Comparison of ENCODE assay signal across 8 cellular contexts in the genomic region with DNA sequence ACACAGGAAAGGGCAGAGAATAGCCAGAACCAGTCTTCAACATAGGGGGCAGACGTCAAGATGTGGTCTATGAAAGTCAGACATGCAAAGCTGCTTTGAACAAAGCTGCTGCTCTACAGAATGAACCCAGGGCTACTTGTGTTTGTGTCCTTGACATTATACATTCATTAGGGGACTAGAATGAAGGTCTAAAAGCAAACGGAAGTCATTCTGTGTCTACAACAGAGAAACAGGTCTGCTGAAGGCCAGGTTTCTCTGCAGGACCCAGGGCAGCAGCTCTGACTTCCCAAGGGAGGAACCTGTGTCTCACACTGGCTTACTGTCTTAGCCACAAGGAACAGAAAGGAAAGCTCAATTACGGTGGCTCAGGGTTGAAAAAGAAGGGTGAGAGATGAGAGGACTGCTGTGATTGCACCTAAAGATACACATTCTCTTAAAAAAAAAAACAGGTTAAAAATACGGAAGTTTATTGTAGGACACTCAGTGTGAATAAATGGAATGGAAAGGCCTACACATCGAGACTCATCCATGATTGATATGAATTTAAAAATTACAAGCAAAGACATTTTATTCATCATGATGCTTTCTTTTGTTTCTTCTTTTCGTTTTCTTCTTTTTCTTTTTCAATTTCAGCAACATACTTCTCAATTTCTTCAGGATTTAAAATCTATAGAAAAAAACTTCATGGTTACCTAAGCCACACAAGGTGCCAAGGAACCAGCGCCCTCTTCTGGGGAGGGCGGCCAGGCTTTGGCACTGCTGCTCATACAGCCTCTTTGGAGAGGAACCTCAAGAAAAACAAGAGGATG. TPM values are rescaled to one million over a fixed set of nuclear protein-coding genes. Genes with fewer than 3 reads are reported as not detected.
DNase-seq lines count a peak whose midpoint lies in the region; ATAC-seq, FAIRE-seq and TF ChIP-seq lines count a peak whose summit lies in the region.

No MANE protein-coding gene starts in this region.

- DNase-seq in A549 (ENCODE audit: low read depth in 1 of 2, low spot score in 1 of 2) (peak; percentile 73 to 78), NCI-H2196 treated with DMSO at 0.1 percent for 48 hours (lab: John Stamatoyannopoulos, UW; ENCODE audit: unreplicated experiment) (peak; percentile 36), HepG2 (ENCODE audit: low spot score) (peak; percentile 74), omental fat pad (ENCODE audit: low spot score) (no peak)
- peak; percentile 59 for DNase-seq in activated CD4-positive, CD25-positive, alpha-beta regulatory T cell treated with anti-CD3 and anti-CD28 coated beads, Interleukin-2, amount 50 U/mL, for 72 hours
- DNase-seq in central memory CD4-positive, alpha-beta T cell: peak; percentile 67
- peak; percentile 58 for DNase-seq in stimulated activated naive CD4-positive, alpha-beta T cell treated with Interleukin-2 at 50 U/mL for 16 hours (lab: John Stamatoyannopoulos, UW)

- peaks cover 25% of the 10 kb centered on the region for H3K79me2 ChIP-seq in HepG2 (ENCODE audit: insufficient read depth, low read length)

- H2AFZ ChIP-seq in HepG2 (ENCODE audit: low read length): no peak overlapping the region

- H3K9me3 ChIP-seq in A549: no peaks in the 10 kb centered on the region
- no peaks in the 10 kb centered on the region for H3K9me3 ChIP-seq in HepG2 (ENCODE audit: low read length)

- WGBS in A549 (ENCODE audit: missing lambda C conversion rate): 51% methylated on average over 8 of the region's 8 CpGs
- WGBS in HepG2 (ENCODE audit: low lambda C conversion rate): 66% methylated on average over 8 of the region's 8 CpGs

- peaks cover 7% of the 10 kb centered on the region for H3K4me1 ChIP-seq in A549
- H3K4me1 ChIP-seq in HepG2 (ENCODE audit: insufficient read depth, low read length): peaks cover 45% of the 10 kb centered on the region

- H3K27me3 ChIP-seq in HepG2 (ENCODE audit: control insufficient read depth in 1 of 2, insufficient read depth in 2 of 2, low read length in 2 of 2): no peaks in the 10 kb centered on the region

- peaks cover 61 to 87% of the 10 kb centered on the region in 2 experiments for H3K36me3 ChIP-seq in HepG2 (replicated peaks in 1 of 2; ENCODE audit: control insufficient read depth in 1 of 2, insufficient read depth in 2 of 2, low read length in 2 of 2)

- TF ChIP-seq EP300 in A549 (IDR thresholded peaks at IDR 0.05) (no peak), HepG2 (IDR thresholded peaks at IDR 0.05; ENCODE audit: low read depth in 2 of 2, low read length in 2 of 2) (no peak), HepG2 (CRISPR knock-in tag; IDR thresholded peaks at IDR 0.05; ENCODE audit: borderline replicate concordance) (no peak)

- H3K4me3 ChIP-seq in A549 (no peak overlapping the region), HepG2 (replicated peaks in 1 of 3; ENCODE audit: insufficient read depth in 1 of 3, low read depth in 2 of 3, low read length in 3 of 3) (no peak overlapping the region)

- CTCF ChIA-PET in A549 (lab: Yijun Ruan, JAX): interaction anchor here (0.8 to 5.1 kb wide), 18 partner anchors 9 to 160 kb away, joined by 3 to 75 read pairs (median 4); a partner anchor contains a TSS
- CTCF ChIA-PET in HepG2 (lab: Yijun Ruan, JAX; ENCODE audit: low intra/inter-chr PET ratio, low total read pairs): interaction anchor here (0.7 to 3.5 kb wide), 5 partner anchors 21 to 155 kb away, joined by 3 to 48 read pairs (median 4); no protein-coding TSS in a partner anchor

- H3K9ac ChIP-seq in HepG2 (ENCODE audit: insufficient read depth, low read depth, low read length): no peak overlapping the region

- FAIRE-seq in A549 (lab: Jason Lieb, UNC) (no peak), HepG2 (lab: Jason Lieb, UNC) (peak; percentile 74)

- peak; percentile 65 to 72 for TF ChIP-seq RAD21 in A549 (conservative IDR thresholded peaks at IDR 0.05 in 1 of 2, IDR thresholded peaks at IDR 0.05 in 1 of 2)
- TF ChIP-seq RAD21 in HepG2 (CRISPR knock-in tag; IDR thresholded peaks at IDR 0.05): peak; percentile 84

- in situ Hi-C loops in HepG2 (cut with HindIII; ENCODE audit: extremely low pct_ligation_motif_present, low pct_unique_long_range_greater_than_20kb): no loop called here

- POLR2A ChIA-PET in A549 (lab: Yijun Ruan, JAX): interaction anchor here (1.5 to 2.0 kb wide), 2 partner anchors 70 to 125 kb away, joined by 4 to 8 read pairs; no protein-coding TSS in a partner anchor
- POLR2A ChIA-PET in HepG2 (lab: Yijun Ruan, JAX): interaction anchor here (1.2 to 7.8 kb wide), 8 partner anchors 8 to 125 kb away, joined by 4 to 86 read pairs (median 6); a partner anchor contains a TSS

- BruUV-seq in HepG2 (replicated peaks; lab: Mats Ljungman, UMichigan): TSS peak; percentile 5

- H3K4me2 ChIP-seq in A549 (no peak overlapping the region), HepG2 (ENCODE audit: low read depth, low read length) (no peak overlapping the region)

- TF ChIP-seq POLR2A in A549 (IDR thresholded peaks at IDR 0.05; ENCODE audit: low read length) (no peak), HepG2 (IDR thresholded peaks at IDR 0.05; ENCODE audit: insufficient read depth in 1 of 2, low read depth in 2 of 2, low read length in 2 of 2) (peak; percentile 11 to 30; a peak in 1 of 4 replicates)

- peaks cover 48% of the 10 kb centered on the region for H4K20me1 ChIP-seq in HepG2 (ENCODE audit: insufficient read depth, low read length)

- H3K27ac ChIP-seq in A549 (no peak overlapping the region), HepG2 (ENCODE audit: extremely low read length, insufficient read depth, low read length) (peak overlapping the region; percentile 13)

- ATAC-seq in A549 (peak; percentile 65 to 78; a peak in 5 of 6 replicates), HepG2 (peak; percentile 39), omental fat pad (ENCODE audit: low FRiP score) (no peak)

- TF ChIP-seq CTCF in A549 (IDR thresholded peaks at IDR 0.05) (peak; percentile 81), GM12874 (IDR thresholded peaks at IDR 0.05; ENCODE audit: insufficient read depth, low read depth, low read length) (peak; percentile 71), HepG2 (CRISPR knock-in tag; IDR thresholded peaks at IDR 0.05) (peak; percentile 88), omental fat pad (IDR thresholded peaks at IDR 0.05) (no peak)

- intact Hi-C loops in HepG2 (cut with micrococcal nuclease; ENCODE audit: unreplicated experiment): loop anchor here (1.0 to 5.0 kb wide), 3 partner anchors 14 to 125 kb away; a partner anchor contains a TSS

RNA-seq across cellular contexts. Expression of a gene that starts 6.7 kb away (rescaled TPM):
- polyA plus RNA-seq in A549 (2011; rRNA removed): 494 and 562 TPM in 2 replicates
- polyA plus RNA-seq in A549 (2012; cell fraction: cytosol; rRNA removed): 893 and 1,062 TPM in 2 replicates
- polyA plus RNA-seq in A549 (2012; cell fraction: nucleus; rRNA removed): 797 and 808 TPM in 2 replicates
- polyA plus RNA-seq in A549 (2017; fragmentation: RNase III; extraction: RNeasy Plus Mini Kit Qiagen cat#74134 plus additional on column Dnase treatment): 496 to 535 TPM (median 511 TPM) in 3 replicates
- 208 and 235 TPM in 2 replicates for polyA minus RNA-seq in A549 (2011; rRNA and poly(A)+ RNA removed)
- 531 and 639 TPM in 2 replicates for total RNA-seq in HepG2 (2016; rRNA removed; fragmentation: Illumina TruSeq; extraction: Trizol)
- 280 and 300 TPM in 2 replicates for total RNA-seq in HepG2 (2016; cell fraction: cytosol; rRNA removed; fragmentation: Illumina TruSeq; extraction: Trizol; ENCODE audit: low read depth)
- total RNA-seq in HepG2 (2016; cell fraction: insoluble cytoplasmic fraction; rRNA removed; fragmentation: Illumina TruSeq; extraction: Trizol): 555 and 661 TPM in 2 replicates
- 259 and 300 TPM in 2 replicates for total RNA-seq in HepG2 (2016; cell fraction: membrane; rRNA removed; fragmentation: Illumina TruSeq; extraction: Trizol)
- 259 and 270 TPM in 2 replicates for total RNA-seq in HepG2 (2016; cell fraction: nucleus; rRNA removed; fragmentation: Illumina TruSeq; extraction: Trizol)
- 571 and 631 TPM in 2 replicates for polyA plus RNA-seq in HepG2 (2011; rRNA removed)
- polyA plus RNA-seq in HepG2 (2011; cell fraction: cytosol; rRNA removed): 539 and 602 TPM in 2 replicates
- 375 and 401 TPM in 2 replicates for polyA plus RNA-seq in HepG2 (2011; cell fraction: nucleus; rRNA removed)
- 283 and 330 TPM in 2 replicates for polyA plus RNA-seq in HepG2 (2012)
- 290 and 328 TPM in 2 replicates for polyA plus RNA-seq in HepG2 (2016; cell fraction: cytosol; fragmentation: Illumina TruSeq; extraction: Trizol; ENCODE audit: low read depth)
- 656 and 720 TPM in 2 replicates for polyA plus RNA-seq in HepG2 (2016; cell fraction: insoluble cytoplasmic fraction; fragmentation: Illumina TruSeq; extraction: Trizol; ENCODE audit: low read depth)
- polyA plus RNA-seq in HepG2 (2016; cell fraction: membrane; fragmentation: Illumina TruSeq; extraction: Trizol; ENCODE audit: low read depth): 233 and 270 TPM in 2 replicates
- polyA plus RNA-seq in HepG2 (2016; cell fraction: nucleus; fragmentation: Illumina TruSeq; extraction: Trizol; ENCODE audit: insufficient read depth, low read depth): 418 and 431 TPM in 2 replicates
- polyA minus RNA-seq in HepG2 (2011; rRNA and poly(A)+ RNA removed; ENCODE audit: low replicate concordance): 380 and 541 TPM in 2 replicates
- polyA minus RNA-seq in HepG2 (2011; cell fraction: cytosol; rRNA and poly(A)+ RNA removed): 93.0 and 111 TPM in 2 replicates
- 111 and 120 TPM in 2 replicates for polyA minus RNA-seq in HepG2 (2011; cell fraction: nucleus; rRNA and poly(A)+ RNA removed)
- 100 to 1,000 TPM; 345 to 725 (median 409) TPM for total RNA-seq in omental fat pad

RNA-seq across cellular contexts. Expression of a gene that starts 7.1 kb away (rescaled TPM):
- polyA plus RNA-seq in A549 (2011; rRNA removed): 7.4 and 7.5 TPM in 2 replicates
- polyA plus RNA-seq in A549 (2012; cell fraction: cytosol; rRNA removed): 14.2 and 19.2 TPM in 2 replicates
- 42.3 and 66.6 TPM in 2 replicates for polyA plus RNA-seq in A549 (2012; cell fraction: nucleus; rRNA removed)
- 12.0 to 13.1 TPM (median 12.9 TPM) in 3 replicates for polyA plus RNA-seq in A549 (2017; fragmentation: RNase III; extraction: RNeasy Plus Mini Kit Qiagen cat#74134 plus additional on column Dnase treatment)
- 8.4 and 12.7 TPM in 2 replicates for polyA minus RNA-seq in A549 (2011; rRNA and poly(A)+ RNA removed)
- 15.3 and 17.8 TPM in 2 replicates for total RNA-seq in HepG2 (2016; rRNA removed; fragmentation: Illumina TruSeq; extraction: Trizol)
- 8.6 and 10.0 TPM in 2 replicates for total RNA-seq in HepG2 (2016; cell fraction: cytosol; rRNA removed; fragmentation: Illumina TruSeq; extraction: Trizol; ENCODE audit: low read depth)
- 14.3 and 17.3 TPM in 2 replicates for total RNA-seq in HepG2 (2016; cell fraction: insoluble cytoplasmic fraction; rRNA removed; fragmentation: Illumina TruSeq; extraction: Trizol)
- total RNA-seq in HepG2 (2016; cell fraction: membrane; rRNA removed; fragmentation: Illumina TruSeq; extraction: Trizol): 13.2 and 13.6 TPM in 2 replicates
- 21.3 and 26.0 TPM in 2 replicates for total RNA-seq in HepG2 (2016; cell fraction: nucleus; rRNA removed; fragmentation: Illumina TruSeq; extraction: Trizol)
- 27.6 and 32.0 TPM in 2 replicates for polyA plus RNA-seq in HepG2 (2011; rRNA removed)
- 13.9 and 24.3 TPM in 2 replicates for polyA plus RNA-seq in HepG2 (2011; cell fraction: cytosol; rRNA removed)
- 94.6 and 141 TPM in 2 replicates for polyA plus RNA-seq in HepG2 (2011; cell fraction: nucleus; rRNA removed)
- polyA plus RNA-seq in HepG2 (2012): 16.9 and 17.6 TPM in 2 replicates
- polyA plus RNA-seq in HepG2 (2016; cell fraction: cytosol; fragmentation: Illumina TruSeq; extraction: Trizol; ENCODE audit: low read depth): 2.6 and 2.8 TPM in 2 replicates
- 12.8 and 13.4 TPM in 2 replicates for polyA plus RNA-seq in HepG2 (2016; cell fraction: insoluble cytoplasmic fraction; fragmentation: Illumina TruSeq; extraction: Trizol; ENCODE audit: low read depth)
- 5.4 and 6.3 TPM in 2 replicates for polyA plus RNA-seq in HepG2 (2016; cell fraction: membrane; fragmentation: Illumina TruSeq; extraction: Trizol; ENCODE audit: low read depth)
- polyA plus RNA-seq in HepG2 (2016; cell fraction: nucleus; fragmentation: Illumina TruSeq; extraction: Trizol; ENCODE audit: insufficient read depth, low read depth): 60.6 and 69.1 TPM in 2 replicates
- 32.8 and 53.5 TPM in 2 replicates for polyA minus RNA-seq in HepG2 (2011; rRNA and poly(A)+ RNA removed; ENCODE audit: low replicate concordance)
- 14.5 and 16.4 TPM in 2 replicates for polyA minus RNA-seq in HepG2 (2011; cell fraction: cytosol; rRNA and poly(A)+ RNA removed)
- 30.1 and 33.4 TPM in 2 replicates for polyA minus RNA-seq in HepG2 (2011; cell fraction: nucleus; rRNA and poly(A)+ RNA removed)
- 10 to 100 TPM; 10.3 to 23.4 (median 12.3) TPM for total RNA-seq in omental fat pad

RNA-seq across cellular contexts. Expression of a gene that starts 14.2 kb away (rescaled TPM):
- polyA plus RNA-seq in A549 (2011; rRNA removed) (18.3 and 22.7 TPM in 2 replicates), A549 (2017; fragmentation: RNase III; extraction: RNeasy Plus Mini Kit Qiagen cat#74134 plus additional on column Dnase treatment) (26.5 to 28.1 TPM (median 27.7 TPM) in 3 replicates), HepG2 (2011; rRNA removed) (43.3 and 50.4 TPM in 2 replicates)
- polyA plus RNA-seq in A549 (2012; cell fraction: cytosol; rRNA removed): 29.0 and 41.2 TPM in 2 replicates
- 37.0 and 43.1 TPM in 2 replicates for polyA plus RNA-seq in A549 (2012; cell fraction: nucleus; rRNA removed)
- polyA minus RNA-seq in A549 (2011; rRNA and poly(A)+ RNA removed): 19.9 and 20.3 TPM in 2 replicates
- total RNA-seq in HepG2 (2016; rRNA removed; fragmentation: Illumina TruSeq; extraction: Trizol) (77.7 and 79.2 TPM in 2 replicates), omental fat pad (10 to 100 TPM; 13.1 to 23.8 (median 16.0) TPM)
- 24.5 and 25.5 TPM in 2 replicates for total RNA-seq in HepG2 (2016; cell fraction: cytosol; rRNA removed; fragmentation: Illumina TruSeq; extraction: Trizol; ENCODE audit: low read depth)
- total RNA-seq in HepG2 (2016; cell fraction: insoluble cytoplasmic fraction; rRNA removed; fragmentation: Illumina TruSeq; extraction: Trizol): 67.6 and 79.5 TPM in 2 replicates
- total RNA-seq in HepG2 (2016; cell fraction: membrane; rRNA removed; fragmentation: Illumina TruSeq; extraction: Trizol): 64.7 and 64.9 TPM in 2 replicates
- 45.7 and 51.1 TPM in 2 replicates for total RNA-seq in HepG2 (2016; cell fraction: nucleus; rRNA removed; fragmentation: Illumina TruSeq; extraction: Trizol)
- 24.6 and 38.4 TPM in 2 replicates for polyA plus RNA-seq in HepG2 (2011; cell fraction: cytosol; rRNA removed)
- polyA plus RNA-seq in HepG2 (2011; cell fraction: nucleus; rRNA removed): 68.1 and 80.1 TPM in 2 replicates
- 35.5 and 43.9 TPM in 2 replicates for polyA plus RNA-seq in HepG2 (2012)
- polyA plus RNA-seq in HepG2 (2016; cell fraction: cytosol; fragmentation: Illumina TruSeq; extraction: Trizol; ENCODE audit: low read depth): 15.6 and 19.3 TPM in 2 replicates
- 70.8 and 83.3 TPM in 2 replicates for polyA plus RNA-seq in HepG2 (2016; cell fraction: insoluble cytoplasmic fraction; fragmentation: Illumina TruSeq; extraction: Trizol; ENCODE audit: low read depth)
- polyA plus RNA-seq in HepG2 (2016; cell fraction: membrane; fragmentation: Illumina TruSeq; extraction: Trizol; ENCODE audit: low read depth): 38.0 and 40.1 TPM in 2 replicates
- polyA plus RNA-seq in HepG2 (2016; cell fraction: nucleus; fragmentation: Illumina TruSeq; extraction: Trizol; ENCODE audit: insufficient read depth, low read depth): 84.6 and 88.2 TPM in 2 replicates
- polyA minus RNA-seq in HepG2 (2011; rRNA and poly(A)+ RNA removed; ENCODE audit: low replicate concordance): 41.0 and 77.9 TPM in 2 replicates
- polyA minus RNA-seq in HepG2 (2011; cell fraction: cytosol; rRNA and poly(A)+ RNA removed): 22.8 and 27.3 TPM in 2 replicates
- polyA minus RNA-seq in HepG2 (2011; cell fraction: nucleus; rRNA and poly(A)+ RNA removed): 35.0 and 37.7 TPM in 2 replicates

RNA-seq across cellular contexts. Expression of a gene that starts 46.3 kb away (rescaled TPM):
- polyA plus RNA-seq in A549 (2011; rRNA removed): 21.8 and 21.9 TPM in 2 replicates
- polyA plus RNA-seq in A549 (2012; cell fraction: cytosol; rRNA removed): 31.9 and 32.0 TPM in 2 replicates
- 44.3 and 54.0 TPM in 2 replicates for polyA plus RNA-seq in A549 (2012; cell fraction: nucleus; rRNA removed)
- polyA plus RNA-seq in A549 (2017; fragmentation: RNase III; extraction: RNeasy Plus Mini Kit Qiagen cat#74134 plus additional on column Dnase treatment): 25.3 to 28.7 TPM (median 25.7 TPM) in 3 replicates
- 14.9 and 17.7 TPM in 2 replicates for polyA minus RNA-seq in A549 (2011; rRNA and poly(A)+ RNA removed)
- total RNA-seq in HepG2 (2016; rRNA removed; fragmentation: Illumina TruSeq; extraction: Trizol): 31.3 and 37.8 TPM in 2 replicates
- 14.9 and 15.3 TPM in 2 replicates for total RNA-seq in HepG2 (2016; cell fraction: cytosol; rRNA removed; fragmentation: Illumina TruSeq; extraction: Trizol; ENCODE audit: low read depth)
- 30.0 and 35.2 TPM in 2 replicates for total RNA-seq in HepG2 (2016; cell fraction: insoluble cytoplasmic fraction; rRNA removed; fragmentation: Illumina TruSeq; extraction: Trizol)
- total RNA-seq in HepG2 (2016; cell fraction: membrane; rRNA removed; fragmentation: Illumina TruSeq; extraction: Trizol): 20.4 and 23.8 TPM in 2 replicates
- total RNA-seq in HepG2 (2016; cell fraction: nucleus; rRNA removed; fragmentation: Illumina TruSeq; extraction: Trizol): 23.8 and 28.4 TPM in 2 replicates
- polyA plus RNA-seq in HepG2 (2011; rRNA removed): 20.4 and 22.5 TPM in 2 replicates
- 19.5 and 23.4 TPM in 2 replicates for polyA plus RNA-seq in HepG2 (2011; cell fraction: cytosol; rRNA removed)
- 31.1 and 31.2 TPM in 2 replicates for polyA plus RNA-seq in HepG2 (2011; cell fraction: nucleus; rRNA removed)
- polyA plus RNA-seq in HepG2 (2012): 21.4 and 26.9 TPM in 2 replicates
- 13.5 and 13.6 TPM in 2 replicates for polyA plus RNA-seq in HepG2 (2016; cell fraction: cytosol; fragmentation: Illumina TruSeq; extraction: Trizol; ENCODE audit: low read depth)
- polyA plus RNA-seq in HepG2 (2016; cell fraction: insoluble cytoplasmic fraction; fragmentation: Illumina TruSeq; extraction: Trizol; ENCODE audit: low read depth): 33.7 and 36.3 TPM in 2 replicates
- 18.0 and 19.8 TPM in 2 replicates for polyA plus RNA-seq in HepG2 (2016; cell fraction: membrane; fragmentation: Illumina TruSeq; extraction: Trizol; ENCODE audit: low read depth)
- polyA plus RNA-seq in HepG2 (2016; cell fraction: nucleus; fragmentation: Illumina TruSeq; extraction: Trizol; ENCODE audit: insufficient read depth, low read depth): 87.6 and 92.7 TPM in 2 replicates
- 27.2 and 36.2 TPM in 2 replicates for polyA minus RNA-seq in HepG2 (2011; rRNA and poly(A)+ RNA removed; ENCODE audit: low replicate concordance)
- polyA minus RNA-seq in HepG2 (2011; cell fraction: cytosol; rRNA and poly(A)+ RNA removed): 13.0 and 15.4 TPM in 2 replicates
- 16.7 and 20.9 TPM in 2 replicates for polyA minus RNA-seq in HepG2 (2011; cell fraction: nucleus; rRNA and poly(A)+ RNA removed)
- total RNA-seq in omental fat pad: 10 to 100 TPM; 19.3 to 32.5 (median 26.3) TPM

Comparison
In these comparisons a context has a peak if more than half of its experiments do, and no peak if none do; other contexts are left out.
1. CTCF ChIP-seq: peak in A549 (single experiment), GM12874 (single experiment) and HepG2 (single experiment); none in omental fat pad (0 of 3).